8 cellular contexts compared by ENCODE assay signal in genomic region chr7:39622609-39623311, GRCh38. TPM values are rescaled to one million over a fixed set of nuclear protein-coding genes. Genes with fewer than 3 reads are reported as not detected.
DNase-seq lines count a peak whose midpoint lies in the region; ATAC-seq and TF ChIP-seq lines count a peak whose summit lies in the region.

No MANE protein-coding gene starts in this region.

- intact Hi-C loops in prostate gland (cut with DNase I) = no loop called here

- no peaks in the 10 kb centered on the region for H3K36me3 ChIP-seq in prostate gland

- no peak for TF ChIP-seq CTCF in foreskin keratinocyte (conservative IDR thresholded peaks at IDR 0.05)
- no peak for TF ChIP-seq CTCF in prostate gland (IDR thresholded peaks at IDR 0.05)

- no peak for TF ChIP-seq POLR2A in prostate gland (IDR thresholded peaks at IDR 0.05)

- H3K27me3 ChIP-seq in foreskin keratinocyte (no peaks in the 10 kb centered on the region), prostate gland (replicated peaks; ENCODE audit: insufficient read depth) (no peaks in the 10 kb centered on the region)

- H3K4me3 ChIP-seq in prostate gland = peak overlapping the region; percentile 92 to 95

- peak overlapping the region; percentile 96 for H3K27ac ChIP-seq in foreskin keratinocyte
- peak overlapping the region; percentile 80 to 92 for H3K27ac ChIP-seq in prostate gland

- H3K4me1 ChIP-seq in foreskin keratinocyte (peaks cover 36% of the 10 kb centered on the region), prostate gland (replicated peaks) (no peaks in the 10 kb centered on the region)

- DNase-seq in T-helper 9 cell (peak; percentile 6), foreskin keratinocyte (no peak), prostate gland (ENCODE audit: low spot score) (no peak), NCI-H748 (lab: John Stamatoyannopoulos, UW; ENCODE audit: unreplicated experiment) (no peak), NCI-H1436 treated with DMSO at 0.1 percent for 48 hours (lab: John Stamatoyannopoulos, UW) (no peak), T1000 (lab: John Stamatoyannopoulos, UW) (no peak)

- no peaks in the 10 kb centered on the region for H3K9me3 ChIP-seq in prostate gland

- WGBS in prostate gland = 15% methylated on average over 30 of the region's 32 CpGs

- peak; percentile 21 for ATAC-seq in GM18868 (IDR thresholded peaks at IDR 0.05; ENCODE audit: unreplicated experiment)
- ATAC-seq in HG03039 (IDR thresholded peaks at IDR 0.05; ENCODE audit: unreplicated experiment) = peak; percentile 17
- ATAC-seq in foreskin keratinocyte = no peak

RNA-seq across cellular contexts. Expression of gene RALA, which starts 0.6 kb away (rescaled TPM):
- total RNA-seq in foreskin keratinocyte (66.7 and 79.3 TPM in 2 replicates), prostate gland (10 to 100 TPM; 11.9 to 14.7 TPM)
- 54.8 and 62.8 TPM in 2 replicates for polyA plus RNA-seq in foreskin keratinocyte

RNA-seq across cellular contexts. Expression of gene YAE1, which starts 56.6 kb away (rescaled TPM):
- total RNA-seq in foreskin keratinocyte (24.0 and 24.8 TPM in 2 replicates), prostate gland (10 to 100 TPM in 1 of 2 donors, 1 to 10 TPM in 1; 9.8 to 28.3 TPM)
- 22.3 and 24.4 TPM in 2 replicates for polyA plus RNA-seq in foreskin keratinocyte
